ENCODE assay signal across 8 cellular contexts in genomic region chr9:136587145-136587943, GRCh38. TPM values are rescaled to one million over a fixed set of nuclear protein-coding genes. Genes with fewer than 3 reads are reported as not detected.
DNase-seq lines count a peak whose midpoint lies in the region; ATAC-seq and TF ChIP-seq lines count a peak whose summit lies in the region.

No MANE protein-coding gene starts in this region.

- no peaks in the 10 kb centered on the region for H3K36me3 ChIP-seq in lung (ENCODE audit: control insufficient read depth in 2 of 2, insufficient read depth in 2 of 2, low read length in 2 of 2)

- no peaks in the 10 kb centered on the region for H3K27me3 ChIP-seq in lung (ENCODE audit: control insufficient read depth, insufficient read depth)

- H3K4me3 ChIP-seq in lung = no peak overlapping the region

- TF ChIP-seq CTCF in lung (IDR thresholded peaks at IDR 0.05; ENCODE audit: control extremely low read depth, extremely low read depth) = no peak

- H3K9me3 ChIP-seq in lung (ENCODE audit: control insufficient read depth in 2 of 2, insufficient read depth in 1 of 2, low read length in 1 of 2) = no peaks in the 10 kb centered on the region

- 28 to 29% methylated on average over 28 to 33 of the region's 33 CpGs for WGBS in lung, 2 donors

- H3K27ac ChIP-seq in lung (ENCODE audit: low read depth in 1 of 2, low read length in 1 of 2) = peak overlapping the region in 1 of 2 donors; percentile 8

- ATAC-seq in lung (ENCODE audit: insufficient read depth, low FRiP score) (no peak), GM21423 (IDR thresholded peaks at IDR 0.05; ENCODE audit: unreplicated experiment) (no peak), HG03457 (IDR thresholded peaks at IDR 0.05; ENCODE audit: unreplicated experiment) (no peak)

- peaks cover 0 to 31% of the 10 kb centered on the region in 2 donors for H3K4me1 ChIP-seq in lung (ENCODE audit: control insufficient read depth in 2 of 2, insufficient read depth in 2 of 2, low read length in 2 of 2)

- DNase-seq in NCI-H510A (lab: John Stamatoyannopoulos, UW) (peak; percentile 40), NCI-H510A treated with DMSO at 0.1 percent for 48 hours (lab: John Stamatoyannopoulos, UW) (no peak), dedifferentiated amniotic fluid mesenchymal stem cell (ENCODE audit: extremely low spot score) (peak; percentile 23), lung (ENCODE audit: low spot score) (peak; percentile 53), ureter (ENCODE audit: low spot score) (peak; percentile 69), glomerular visceral epithelial cell (ENCODE audit: extremely low spot score) (no peak)

RNA-seq across cellular contexts. Expression of gene NOTCH1, which starts 41.5 kb away (rescaled TPM):
- total RNA-seq in lung = 100 to 1,000 TPM in 1 of 2 donors, 10 to 100 TPM in 1; 64.3 to 101 TPM
- 10 to 100 TPM; 23.9 to 24.7 TPM for polyA plus RNA-seq in lung
- total RNA-seq in ureter = 134 TPM

Comparison
In these comparisons a context has a peak if more than half of its experiments do, and no peak if none do; other contexts are left out.
1. DNase-seq: peak in NCI-H510A (single experiment), dedifferentiated amniotic fluid mesenchymal stem cell (single experiment), lung (single experiment) and ureter (single experiment); none in NCI-H510A treated with DMSO at 0.1 percent for 48 hours (single experiment) and glomerular visceral epithelial cell (single experiment).